ENCODE assay signal across 10 cellular contexts in genomic region chr16:66502020-66502913, GRCh38. TPM values are rescaled to one million over a fixed set of nuclear protein-coding genes. Genes with fewer than 3 reads are reported as not detected.
DNase-seq lines count a peak whose midpoint lies in the region; ATAC-seq lines count a peak whose summit lies in the region.
"Had no signal": no experiment of that assay in that cellular context is flagged by ENCODE, and none has a peak within 500 bp of the region (broad histone marks: within the 10 kb centered on the region; RNA-seq: fewer than 3 reads in every experiment).

No MANE protein-coding gene starts in this region.

- no peaks in the 10 kb centered on the region for H3K27me3 ChIP-seq in mesenchymal stem cell (ENCODE audit: control insufficient read depth in 1 of 2, insufficient read depth in 1 of 2, low read length in 2 of 2)

- peak overlapping the region; percentile 66 for H3K9ac ChIP-seq in mesenchymal stem cell (ENCODE audit: low read length)

- H3K4me2 ChIP-seq in mesenchymal stem cell (ENCODE audit: low read length, poor library complexity, severe bottlenecking): no peak overlapping the region

- 68% methylated on average over 10 of the region's 12 CpGs for WGBS in mesenchymal stem cell

- no peaks in the 10 kb centered on the region for H3K79me1 ChIP-seq in mesenchymal stem cell (replicated peaks; ENCODE audit: low read length, poor library complexity, severe bottlenecking)

- H4K91ac ChIP-seq in mesenchymal stem cell (ENCODE audit: low read length): no peak overlapping the region

- no peak for ATAC-seq in GM19023 (IDR thresholded peaks at IDR 0.05; ENCODE audit: unreplicated experiment)

- no peak overlapping the region for H2AK5ac ChIP-seq in mesenchymal stem cell (ENCODE audit: low read length, severe bottlenecking)

- H3K23ac ChIP-seq in mesenchymal stem cell (ENCODE audit: low read length in 2 of 2): no peak overlapping the region

- no peak overlapping the region for H4K8ac ChIP-seq in mesenchymal stem cell (ENCODE audit: low read length)

- no peak overlapping the region for H3K14ac ChIP-seq in mesenchymal stem cell (ENCODE audit: low read length in 2 of 2)

- H2BK5ac ChIP-seq in mesenchymal stem cell (ENCODE audit: low read depth, low read length, poor library complexity, severe bottlenecking): no peak overlapping the region

- no peaks in the 10 kb centered on the region for H3K9me3 ChIP-seq in mesenchymal stem cell (ENCODE audit: control insufficient read depth, low read length)

- H3K18ac ChIP-seq in mesenchymal stem cell (ENCODE audit: low read depth in 1 of 2, low read length in 2 of 2): no peak overlapping the region

- DNase-seq in activated CD8-positive, alpha-beta memory T cell treated with anti-CD3 and anti-CD28 coated beads for 24 hours: peak; percentile 15
- DNase-seq in activated CD8-positive, alpha-beta memory T cell treated with anti-CD3 and anti-CD28 coated beads, Interleukin-2, amount 50 U/mL, for 48 hours: no peak
- DNase-seq in fibroblast of gingiva (ENCODE audit: low read depth): peak; percentile 81
- DNase-seq in mesenchymal stem cell: peak; percentile 46
- DNase-seq in middle frontal gyrus (ENCODE audit: extremely low spot score, low spot score): no peak
- DNase-seq in RKO (ENCODE audit: low spot score): no peak
- DNase-seq in NCI-H2196 treated with DMSO at 0.1 percent for 48 hours (lab: John Stamatoyannopoulos, UW; ENCODE audit: unreplicated experiment): no peak
- DNase-seq: GDM1, NCI-H1417 had no signal

- no peak overlapping the region for H2BK15ac ChIP-seq in mesenchymal stem cell (ENCODE audit: low read depth, poor library complexity, severe bottlenecking)

- no peak overlapping the region for H3K4ac ChIP-seq in mesenchymal stem cell (ENCODE audit: low read depth in 1 of 2, low read length in 2 of 2)

- H2BK120ac ChIP-seq in mesenchymal stem cell (ENCODE audit: low read depth, low read length): no peak overlapping the region

- H3K36me3 ChIP-seq in mesenchymal stem cell (ENCODE audit: control insufficient read depth in 1 of 2, insufficient read depth in 2 of 2, low read depth in 1 of 2, low read length in 2 of 2): no peaks in the 10 kb centered on the region

- H2BK12ac ChIP-seq in mesenchymal stem cell (ENCODE audit: low read length in 2 of 2): no peak overlapping the region

- H3K4me3 ChIP-seq in mesenchymal stem cell (ENCODE audit: insufficient read depth in 1 of 2, low read depth in 1 of 2, low read length in 2 of 2): peak overlapping the region in 1 of 2 experiments; percentile 50

- peaks cover 2% of the 10 kb centered on the region for H3K4me1 ChIP-seq in mesenchymal stem cell (ENCODE audit: control insufficient read depth, insufficient read depth, low read depth, low read length)

- H3K27ac ChIP-seq in mesenchymal stem cell (ENCODE audit: low read length, poor library complexity, severe bottlenecking): no peak overlapping the region

- H2AFZ ChIP-seq in mesenchymal stem cell (ENCODE audit: low read depth, low read length): no peak overlapping the region

RNA-seq across cellular contexts. Expression of gene TK2, which starts 47.7 kb away (rescaled TPM):
- 12.5 TPM for polyA plus RNA-seq in mesenchymal stem cell (2013, experiment 1 of 2)
- 12.8 TPM for polyA plus RNA-seq in mesenchymal stem cell (2013, experiment 2 of 2)

RNA-seq across cellular contexts. Expression of gene CKLF, which starts 50.1 kb away (rescaled TPM):
- 47.1 TPM for polyA plus RNA-seq in mesenchymal stem cell (2013, experiment 1 of 2)
- 49.9 TPM for polyA plus RNA-seq in mesenchymal stem cell (2013, experiment 2 of 2)

Comparison
In these comparisons a context has a peak if more than half of its experiments do, and no peak if none do; other contexts are left out.
1. DNase-seq: peak in activated CD8-positive, alpha-beta memory T cell treated with anti-CD3 and anti-CD28 coated beads for 24 hours (single experiment), fibroblast of gingiva (single experiment) and mesenchymal stem cell (single experiment); none in activated CD8-positive, alpha-beta memory T cell treated with anti-CD3 and anti-CD28 coated beads, Interleukin-2, amount 50 U/mL, for 48 hours (single experiment), middle frontal gyrus (single experiment), RKO (single experiment) and NCI-H2196 treated with DMSO at 0.1 percent for 48 hours (single experiment).